Comparison of ENCODE assay signal across 20 cellular contexts in genomic region chr2:203035879-203036470, GRCh38. TPM values are rescaled to one million over a fixed set of nuclear protein-coding genes. Genes with fewer than 3 reads are reported as not detected.
DNase-seq lines count a peak whose midpoint lies in the region; ATAC-seq, FAIRE-seq and TF ChIP-seq lines count a peak whose summit lies in the region.
"Had no signal": no experiment of that assay in that cellular context is flagged by ENCODE, and none has a peak within 500 bp of the region (broad histone marks: within the 10 kb centered on the region; RNA-seq: fewer than 3 reads in every experiment).

No MANE protein-coding gene starts in this region.

- TF ChIP-seq CTCF in A549 (IDR thresholded peaks at IDR 0.05), result no peak
- no peak for TF ChIP-seq CTCF in RWPE2 (IDR thresholded peaks at IDR 0.05; ENCODE audit: poor library complexity, severe bottlenecking)
- TF ChIP-seq CTCF in foreskin keratinocyte (conservative IDR thresholded peaks at IDR 0.05), result no peak
- no peak for TF ChIP-seq CTCF in parathyroid adenoma (IDR thresholded peaks at IDR 0.05)

- peaks cover 6% of the 10 kb centered on the region for H3K79me2 ChIP-seq in parathyroid adenoma

- peaks cover 1% of the 10 kb centered on the region; the same call in 1 of the 2 replicates for H3K36me3 ChIP-seq in RWPE2 (ENCODE audit: low read depth)
- no peaks in the 10 kb centered on the region for H3K36me3 ChIP-seq in parathyroid adenoma (ENCODE audit: control insufficient read depth, insufficient read depth, low read length)
- H3K36me3 ChIP-seq: SJSA1 had no signal

- TF ChIP-seq POLR2A in A549 (IDR thresholded peaks at IDR 0.05; ENCODE audit: low read length), result no peak

- H3K4me1 ChIP-seq in A549, result peaks cover 31% of the 10 kb centered on the region
- peaks cover 22% of the 10 kb centered on the region for H3K4me1 ChIP-seq in RWPE2 (ENCODE audit: insufficient read depth, poor library complexity, severe bottlenecking)
- H3K4me1 ChIP-seq in foreskin keratinocyte, result peaks cover 20% of the 10 kb centered on the region
- no peaks in the 10 kb centered on the region for H3K4me1 ChIP-seq in parathyroid adenoma
- H3K4me1 ChIP-seq: SJSA1 had no signal

- H2AFZ ChIP-seq in parathyroid adenoma, result no peak overlapping the region

- no peak overlapping the region for H3K9ac ChIP-seq in parathyroid adenoma

- H3K27me3 ChIP-seq in RWPE2 (ENCODE audit: insufficient read depth, poor library complexity, severe bottlenecking), result no peaks in the 10 kb centered on the region
- H3K27me3 ChIP-seq in foreskin keratinocyte, result no peaks in the 10 kb centered on the region
- H3K27me3 ChIP-seq in parathyroid adenoma (ENCODE audit: control insufficient read depth, insufficient read depth, low read length), result no peaks in the 10 kb centered on the region
- H3K27me3 ChIP-seq: SJSA1 had no signal

- no peak for TF ChIP-seq EP300 in A549 (IDR thresholded peaks at IDR 0.05)

- H3K9me3 ChIP-seq in A549 (no peaks in the 10 kb centered on the region), RWPE2 (ENCODE audit: severe bottlenecking) (no peaks in the 10 kb centered on the region), parathyroid adenoma (ENCODE audit: control insufficient read depth, low read length) (no peaks in the 10 kb centered on the region)
- H3K9me3 ChIP-seq: SJSA1 had no signal

- POLR2A ChIA-PET in A549 (lab: Yijun Ruan, JAX), result no interaction called here

- peak overlapping the region; percentile 29; the same call in 2 of the 3 replicates for H3K4me2 ChIP-seq in A549
- no peak overlapping the region for H3K4me2 ChIP-seq in parathyroid adenoma (ENCODE audit: low read length)

- ATAC-seq in A549 (no peak), RWPE2 (ENCODE audit: low read depth) (no peak), foreskin keratinocyte (no peak), GM21390 (IDR thresholded peaks at IDR 0.05; ENCODE audit: unreplicated experiment) (no peak), GM21447 (IDR thresholded peaks at IDR 0.05; ENCODE audit: unreplicated experiment) (no peak)

- no peak overlapping the region for H3K4me3 ChIP-seq in A549
- no peak overlapping the region for H3K4me3 ChIP-seq in RWPE2 (ENCODE audit: severe bottlenecking)
- H3K4me3 ChIP-seq in parathyroid adenoma (ENCODE audit: low read depth, low read length), result no peak overlapping the region
- H3K4me3 ChIP-seq: SJSA1 had no signal

- DNase-seq in A549 (ENCODE audit: low read depth in 1 of 2, low spot score in 1 of 2), result no peak
- DNase-seq in RWPE2 (ENCODE audit: low spot score), result no peak
- DNase-seq in foreskin keratinocyte, result no peak
- no peak for DNase-seq in hippocampal formation (lab: John Stamatoyannopoulos, UW)
- no peak for DNase-seq in NCI-H748 treated with DMSO at 0.1 percent for 48 hours (lab: John Stamatoyannopoulos, UW)
- DNase-seq: 8988T; C1 segment of cervical spinal cord; H7; NCI-H1092 treated with DMSO at 0.1 percent for 48 hours; NCI-H1694; NCI-H345; NCI-H526 treated with DMSO at 0.1 percent for 48 hours; NK-92 treated with Interleukin-12 subunit alpha and Interleukin-12 subunit beta, amount 100 ng/mL, for 24 hours; OCI-M1 had no signal

- no peak for FAIRE-seq in A549 (lab: Jason Lieb, UNC)
- FAIRE-seq: HTR-8/SVneo had no signal

- H3K27ac ChIP-seq in A549 (no peak overlapping the region), RWPE2 (ENCODE audit: poor library complexity, severe bottlenecking) (peak overlapping the region; percentile 86), foreskin keratinocyte (peak overlapping the region; percentile 9), parathyroid adenoma (peak overlapping the region; percentile 18)
- H3K27ac ChIP-seq: RWPE1, SJSA1 had no signal

- CTCF ChIA-PET in A549 (lab: Yijun Ruan, JAX), result no interaction called here

- no peak for TF ChIP-seq RAD21 in A549 (conservative IDR thresholded peaks at IDR 0.05 in 1 of 2, IDR thresholded peaks at IDR 0.05 in 1 of 2)

- WGBS in A549 (ENCODE audit: missing lambda C conversion rate), result 59% methylated on average over 3 of the region's 3 CpGs

TF ChIP-seq in A549, 52 proteins besides CTCF, POLR2A, EP300 and RAD21:
- no peak for TF ChIP-seq FOSB (CRISPR knock-in tag; IDR thresholded peaks at IDR 0.05)
- TF ChIP-seq ZFP36 (IDR thresholded peaks at IDR 0.05; ENCODE audit: borderline replicate concordance, partially characterized antibody), result no peak
- TF ChIP-seq, protein P1, sequence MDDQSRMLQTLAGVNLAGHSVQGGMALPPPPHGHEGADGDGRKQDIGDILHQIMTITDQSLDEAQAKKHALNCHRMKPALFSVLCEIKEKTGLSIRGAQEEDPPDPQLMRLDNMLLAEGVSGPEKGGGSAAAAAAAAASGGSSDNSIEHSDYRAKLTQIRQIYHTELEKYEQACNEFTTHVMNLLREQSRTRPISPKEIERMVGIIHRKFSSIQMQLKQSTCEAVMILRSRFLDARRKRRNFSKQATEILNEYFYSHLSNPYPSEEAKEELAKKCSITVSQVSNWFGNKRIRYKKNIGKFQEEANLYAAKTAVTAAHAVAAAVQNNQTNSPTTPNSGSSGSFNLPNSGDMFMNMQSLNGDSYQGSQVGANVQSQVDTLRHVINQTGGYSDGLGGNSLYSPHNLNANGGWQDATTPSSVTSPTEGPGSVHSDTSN (IDR thresholded peaks at IDR 0.05), result no peak
- TF ChIP-seq ZC3H11A (IDR thresholded peaks at IDR 0.05), result no peak
- no peak for TF ChIP-seq MAZ (IDR thresholded peaks at IDR 0.05; ENCODE audit: borderline replicate concordance, low read depth, low read length)
- no peak for TF ChIP-seq NR3C1 (IDR thresholded peaks at IDR 0.05)
- TF ChIP-seq RFX5 (IDR thresholded peaks at IDR 0.05), result no peak
- TF ChIP-seq RCOR1 (IDR thresholded peaks at IDR 0.05; ENCODE audit: low read depth, low read length), result no peak

RNA-seq across cellular contexts. Expression of gene NBEAL1, which starts 21.3 kb away (rescaled TPM):
- polyA plus RNA-seq in A549 (2011; rRNA removed), result 11.4 and 11.9 TPM in 2 replicates
- polyA plus RNA-seq in A549 (2012; cell fraction: cytosol; rRNA removed), result 2.4 and 2.6 TPM in 2 replicates
- polyA plus RNA-seq in A549 (2012; cell fraction: nucleus; rRNA removed), result 1.7 and 2.3 TPM in 2 replicates
- 3.8 to 5.4 TPM (median 4.2 TPM) in 3 replicates for polyA plus RNA-seq in A549 (2017; fragmentation: RNase III; extraction: RNeasy Plus Mini Kit Qiagen cat#74134 plus additional on column Dnase treatment)
- 22.6 and 27.8 TPM in 2 replicates for polyA minus RNA-seq in A549 (2011; rRNA and poly(A)+ RNA removed)
- 16.3 and 18.5 TPM in 2 replicates for total RNA-seq in foreskin keratinocyte
- polyA plus RNA-seq in foreskin keratinocyte, result 2.8 and 2.9 TPM in 2 replicates

Comparison
In these comparisons a context has a peak if more than half of its experiments do, and no peak if none do; other contexts are left out.
1. H3K27ac ChIP-seq: peak in RWPE2 (single experiment), foreskin keratinocyte (single experiment) and parathyroid adenoma (single experiment); none in A549 (0 of 2).